16 cellular contexts compared by ENCODE assay signal in genomic region chr2:162021659-162022058, GRCh38.
"Had no signal": no experiment of that assay in that cellular context is flagged by ENCODE, and none has a peak within 500 bp of the region (broad histone marks: within the 10 kb centered on the region; RNA-seq: fewer than 3 reads in every experiment).

No MANE protein-coding gene starts in this region.

- H3K4me3 Mint-ChIP-seq: activated CD4-positive, alpha-beta T cell treated with anti-CD3 and anti-CD28 coated beads for 36 hours; activated naive CD4-positive, alpha-beta T cell treated with anti-CD3 and anti-CD28 coated beads for 36 hours; dendritic cell treated with granulocyte-macrophage colony-stimulating factor and Interleukin-4, amounts not matched to agents 40 ng/mL and 50 ng/mL, for 4 days; effector memory CD8-positive, alpha-beta T cell; immature natural killer cell; neural progenitor cell had no signal

- ATAC-seq: activated CD4-positive, alpha-beta T cell treated with anti-CD3 and anti-CD28 coated beads for 36 hours; effector memory CD8-positive, alpha-beta T cell; gastrocnemius medialis had no signal

- H3K4me3 ChIP-seq: breast epithelium, gastrocnemius medialis, heart left ventricle, neural progenitor cell, ovary, sigmoid colon, spleen, stomach had no signal

- H3K4me1 ChIP-seq: breast epithelium, spleen had no signal

- H3K27ac ChIP-seq: breast epithelium, gastrocnemius medialis, neural progenitor cell, ovary, sigmoid colon, spleen, stomach had no signal

- DNase-seq: activated CD4-positive, alpha-beta T cell treated with anti-CD3 and anti-CD28 coated beads for 36 hours; activated naive CD4-positive, alpha-beta T cell treated with anti-CD3 and anti-CD28 coated beads for 36 hours; anterior cingulate cortex; effector memory CD8-positive, alpha-beta T cell; gastrocnemius medialis; heart left ventricle; immature natural killer cell; ovary; SHP77 treated with DMSO at 0.1 percent for 48 hours; sigmoid colon; spleen; stomach; T-helper 2 cell had no signal

- H3K9me3 ChIP-seq: breast epithelium, gastrocnemius medialis, heart left ventricle, ovary, sigmoid colon, spleen, stomach had no signal

- H3K27ac Mint-ChIP-seq: activated CD4-positive, alpha-beta T cell treated with anti-CD3 and anti-CD28 coated beads for 36 hours; activated naive CD4-positive, alpha-beta T cell treated with anti-CD3 and anti-CD28 coated beads for 36 hours; dendritic cell treated with granulocyte-macrophage colony-stimulating factor and Interleukin-4, amounts not matched to agents 40 ng/mL and 50 ng/mL, for 4 days; immature natural killer cell; neural progenitor cell had no signal

- H3K27me3 ChIP-seq: breast epithelium, gastrocnemius medialis, heart left ventricle, neural progenitor cell, ovary, sigmoid colon, spleen, stomach had no signal

- H3K36me3 ChIP-seq: breast epithelium, gastrocnemius medialis, neural progenitor cell, ovary, stomach had no signal

- H3K4me1 Mint-ChIP-seq: immature natural killer cell had no signal

- H3K27me3 Mint-ChIP-seq: activated CD4-positive, alpha-beta T cell treated with anti-CD3 and anti-CD28 coated beads for 36 hours; effector memory CD8-positive, alpha-beta T cell had no signal

- H3K36me3 Mint-ChIP-seq: immature natural killer cell, neural progenitor cell had no signal

- H3K9me3 Mint-ChIP-seq: activated naive CD4-positive, alpha-beta T cell treated with anti-CD3 and anti-CD28 coated beads for 36 hours; dendritic cell treated with granulocyte-macrophage colony-stimulating factor and Interleukin-4, amounts not matched to agents 40 ng/mL and 50 ng/mL, for 4 days; effector memory CD8-positive, alpha-beta T cell; immature natural killer cell; neural progenitor cell had no signal
